10 cellular contexts compared by ENCODE assay signal in the genomic region with DNA sequence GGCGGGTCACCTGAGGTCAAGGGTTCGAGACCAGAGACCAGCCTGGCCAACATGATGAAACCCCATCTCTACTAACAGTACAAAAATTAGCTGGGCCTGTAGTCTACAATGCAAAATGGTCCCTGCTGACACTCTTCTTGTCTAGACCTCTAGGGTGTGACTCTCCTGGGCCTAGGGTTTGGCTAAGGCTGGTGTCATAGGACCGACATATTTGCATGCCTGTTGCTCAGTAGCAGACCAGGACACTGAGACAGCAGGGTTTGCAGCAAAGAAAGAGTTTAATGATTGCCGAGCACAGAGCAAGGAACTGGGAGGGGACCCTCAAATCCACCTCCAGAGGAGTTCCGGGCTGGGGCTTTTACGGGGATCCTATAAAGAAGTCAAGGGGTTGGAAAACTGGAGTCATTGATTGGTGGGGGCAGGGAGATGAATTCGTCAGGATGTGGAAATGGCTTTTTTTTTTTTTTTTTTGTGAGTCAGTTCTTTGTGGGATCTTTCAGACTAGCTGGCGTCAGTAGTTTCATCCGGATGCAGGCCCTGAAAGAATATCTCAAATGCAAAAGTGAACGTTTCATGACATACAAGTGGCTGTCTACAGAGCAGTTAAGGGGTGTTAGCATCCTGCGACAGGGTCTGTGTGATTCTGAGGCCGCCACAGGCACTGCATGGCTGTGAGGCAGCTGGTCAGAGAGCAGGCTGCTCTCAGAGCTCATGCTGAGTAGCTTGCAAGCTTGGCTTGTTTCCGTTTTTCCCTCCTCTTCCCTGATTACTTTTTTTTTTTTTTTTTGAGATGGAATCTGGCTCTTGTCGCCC. TPM values are rescaled to one million over a fixed set of nuclear protein-coding genes. Genes with fewer than 3 reads are reported as not detected.
A peak's percentile ranks its signal among the peaks of the same experiment; 100 is the strongest.
DNase-seq lines count a peak whose midpoint lies in the region; ATAC-seq and TF ChIP-seq lines count a peak whose summit lies in the region.
"Had no signal": no experiment of that assay in that cellular context is flagged by ENCODE, and none has a peak within 500 bp of the region (broad histone marks: within the 10 kb centered on the region; RNA-seq: fewer than 3 reads in every experiment).

No MANE protein-coding gene starts in this region.

- 68% methylated on average over 14 of the region's 14 CpGs for WGBS in esophagus muscularis mucosa

- H3K27me3 ChIP-seq in esophagus muscularis mucosa (no peaks in the 10 kb centered on the region), osteoblast (ENCODE audit: insufficient read depth, low read length) (no peaks in the 10 kb centered on the region), HAP-1 (ENCODE audit: low read depth) (no peaks in the 10 kb centered on the region)

- H3K4me1 ChIP-seq in esophagus muscularis mucosa (peaks cover 34 to 59% (median 51%) of the 10 kb centered on the region in 4 donors), osteoblast (ENCODE audit: insufficient read depth, low read length) (peaks cover 27% of the 10 kb centered on the region), HAP-1 (peaks cover 18% of the 10 kb centered on the region)

- TF ChIP-seq EP300 in esophagus muscularis mucosa (IDR thresholded peaks at IDR 0.05): no peak

- H3K9me3 ChIP-seq in esophagus muscularis mucosa: no peaks in the 10 kb centered on the region
- no peaks in the 10 kb centered on the region for H3K9me3 ChIP-seq in osteoblast (ENCODE audit: low read depth, low read length)
- H3K9me3 ChIP-seq in HAP-1: no peaks in the 10 kb centered on the region; the same call in 1 of the 2 replicates

- H3K36me3 ChIP-seq in esophagus muscularis mucosa (no peaks in the 10 kb centered on the region), osteoblast (ENCODE audit: insufficient read depth, low read length) (no peaks in the 10 kb centered on the region), HAP-1 (replicated peaks) (no peaks in the 10 kb centered on the region)

- TF ChIP-seq CTCF in esophagus muscularis mucosa (IDR thresholded peaks at IDR 0.05) (no peak), osteoblast (IDR thresholded peaks at IDR 0.05; ENCODE audit: extremely low read depth, low read depth, low read length) (no peak)

- TF ChIP-seq POLR2A in esophagus muscularis mucosa (IDR thresholded peaks at IDR 0.05; ENCODE audit: low read depth): no peak

- H3K27ac ChIP-seq in esophagus muscularis mucosa (replicated peaks in 1 of 4) (peak overlapping the region; percentile 22 to 66 (median 54)), osteoblast (ENCODE audit: low read depth, low read length) (peak overlapping the region; percentile 90)

- intact Hi-C loops in esophagus muscularis mucosa (cut with DNase I): no loop called here

- H3K4me3 ChIP-seq in esophagus muscularis mucosa (no peak overlapping the region), osteoblast (ENCODE audit: insufficient read depth, low read length) (no peak overlapping the region), HAP-1 (no peak overlapping the region)

- in situ Hi-C loops in HAP-1 (cut with MboI; ENCODE audit: low sequenced_read_pairs): no loop called here

- H2AFZ ChIP-seq in osteoblast (ENCODE audit: low read length): peak overlapping the region; percentile 86

- H3K4me2 ChIP-seq in osteoblast (ENCODE audit: insufficient read depth, low read length): peak overlapping the region; percentile 70

- H4K20me1 ChIP-seq in osteoblast (ENCODE audit: insufficient read depth, low read length): no peaks in the 10 kb centered on the region

- ATAC-seq in GM18511 (IDR thresholded peaks at IDR 0.05; ENCODE audit: unreplicated experiment): no peak
- no peak for ATAC-seq in HG02852 (IDR thresholded peaks at IDR 0.05; ENCODE audit: unreplicated experiment)

- DNase-seq in EL: peak; percentile 76
- no peak for DNase-seq in esophagus muscularis mucosa (ENCODE audit: extremely low spot score)
- peak; percentile 92 for DNase-seq in osteoblast (ENCODE audit: insufficient read length, low spot score, missing footprints)
- no peak for DNase-seq in HAP-1 (ENCODE audit: low spot score in 2 of 2)
- DNase-seq in GDM1 (lab: John Stamatoyannopoulos, UW): no peak
- DNase-seq: activated CD4-positive, alpha-beta T cell treated with anti-CD3 and anti-CD28 coated beads, Interleukin-2, amount 50 U/mL, for 1 hour; NCI-H187 had no signal

- H3K79me2 ChIP-seq in osteoblast (ENCODE audit: insufficient read depth, low read length): no peaks in the 10 kb centered on the region

TF ChIP-seq in PFSK-1, 5 proteins besides CTCF, POLR2A, EP300 and RAD21:
- TF ChIP-seq TAF1 (IDR thresholded peaks at IDR 0.05; ENCODE audit: borderline replicate concordance, insufficient read depth, low read length) (peak; percentile 43; the same call in 1 of the 2 replicates), POLR2AphosphoS5 (IDR thresholded peaks at IDR 0.05; ENCODE audit: low read depth, low read length) (no peak; the same call in 1 of the 2 replicates)
TF ChIP-seq in PFSK-1: peak in this region for 1.

RNA-seq across cellular contexts. Expression of a gene that starts 27.2 kb away (rescaled TPM):
- 13.3 TPM for polyA plus RNA-seq in PFSK-1 (2012; ENCODE audit: insufficient read length, low read depth)
- 10 to 100 TPM; 77.7 to 81.8 (median 79.1) TPM for total RNA-seq in esophagus muscularis mucosa
- total RNA-seq in osteoblast: 19.9 and 24.2 TPM in 2 replicates

Comparison
In these comparisons a context has a peak if more than half of its experiments do, and no peak if none do; other contexts are left out.
1. DNase-seq: peak in EL (single experiment) and osteoblast (single experiment); none in esophagus muscularis mucosa (single experiment), HAP-1 (0 of 2) and GDM1 (single experiment).